Comparison of ENCODE assay signal across 23 cellular contexts in genomic region chr18:76817888-76818611, GRCh38.
"Had no signal": no experiment of that assay in that cellular context is flagged by ENCODE, and none has a peak within 500 bp of the region (broad histone marks: within the 10 kb centered on the region; RNA-seq: fewer than 3 reads in every experiment).

No MANE protein-coding gene starts in this region.

- DNase-seq: activated CD4-positive, alpha-beta T cell treated with anti-CD3 and anti-CD28 coated beads for 1 hour; activated CD8-positive, alpha-beta memory T cell treated with anti-CD3 and anti-CD28 coated beads, Interleukin-2, amount 50 U/mL, for 4 hours; activated gamma-delta T cell treated with Interleukin-2 at 50 U/mL for 16 hours; anterior cingulate cortex; brain microvascular endothelial cell; glutamatergic neuron; kidney glomerular epithelial cell; left lung; naive thymus-derived CD8-positive, alpha-beta T cell; stimulated activated CD4-positive, alpha-beta T cell treated with anti-CD3 and anti-CD28 coated beads, Interleukin-2, amount 100 ng/mL, for 24 hours; stimulated activated naive B cell treated with anti-CD40 and anti-IgM and Interleukin-4, amounts not matched to agents 10 μg/mL and 1 μg/mL and 100 μg/mL, for 72 hours; T-cell; testis; WERI-Rb-1 had no signal

- H3K27me3 Mint-ChIP-seq: activated naive CD4-positive, alpha-beta T cell treated with anti-CD3 and anti-CD28 coated beads, Interleukin-2, amount 50 U/mL, for 24 hours; central memory CD8-positive, alpha-beta T cell; naive thymus-derived CD8-positive, alpha-beta T cell; stimulated activated naive B cell treated with anti-CD40 and anti-IgM and Interleukin-4, amounts not matched to agents 10 μg/mL and 1 μg/mL and 100 μg/mL, for 72 hours; T-cell; type B pancreatic cell had no signal

- ATAC-seq: left lung; naive thymus-derived CD8-positive, alpha-beta T cell; pancreas; right lobe of liver; stimulated activated naive B cell treated with anti-CD40 and anti-IgM and Interleukin-4, amounts not matched to agents 10 μg/mL and 1 μg/mL and 100 μg/mL, for 72 hours; T-cell had no signal

- H3K36me3 Mint-ChIP-seq: activated naive CD4-positive, alpha-beta T cell treated with anti-CD3 and anti-CD28 coated beads, Interleukin-2, amount 50 U/mL, for 24 hours had no signal

- H3K27ac Mint-ChIP-seq: activated naive CD4-positive, alpha-beta T cell treated with anti-CD3 and anti-CD28 coated beads, Interleukin-2, amount 50 U/mL, for 24 hours; activated T-helper 1 cell treated with anti-CD3 and anti-CD28 coated beads, Interleukin-12 subunit alpha, Interleukin-12 subunit beta, Interleukin-2, Interleukin-4 antibody, amounts not matched to agents 30 ng/mL and 10 ng/mL and 1 ng/mL, durations not matched to agents 14 hours and 24 hours and 36 hours; mesothelial cell of epicardium; stimulated activated naive B cell treated with anti-CD40 and anti-IgM and Interleukin-4, amounts not matched to agents 10 μg/mL and 1 μg/mL and 100 μg/mL, for 72 hours; T-cell; type B pancreatic cell had no signal

- H3K9me3 Mint-ChIP-seq: activated naive CD4-positive, alpha-beta T cell treated with anti-CD3 and anti-CD28 coated beads, Interleukin-2, amount 50 U/mL, for 24 hours; activated T-helper 1 cell treated with anti-CD3 and anti-CD28 coated beads, Interleukin-12 subunit alpha, Interleukin-12 subunit beta, Interleukin-2, Interleukin-4 antibody, amounts not matched to agents 30 ng/mL and 10 ng/mL and 1 ng/mL, durations not matched to agents 14 hours and 24 hours and 36 hours; central memory CD8-positive, alpha-beta T cell; mesothelial cell of epicardium; naive thymus-derived CD8-positive, alpha-beta T cell; stimulated activated naive B cell treated with anti-CD40 and anti-IgM and Interleukin-4, amounts not matched to agents 10 μg/mL and 1 μg/mL and 100 μg/mL, for 72 hours; T-cell; type B pancreatic cell had no signal

- H3K9me3 ChIP-seq: esophagus muscularis mucosa, left lung, pancreas, right lobe of liver, testis, vagina had no signal

- H3K4me3 Mint-ChIP-seq: activated naive CD4-positive, alpha-beta T cell treated with anti-CD3 and anti-CD28 coated beads, Interleukin-2, amount 50 U/mL, for 24 hours; activated T-helper 1 cell treated with anti-CD3 and anti-CD28 coated beads, Interleukin-12 subunit alpha, Interleukin-12 subunit beta, Interleukin-2, Interleukin-4 antibody, amounts not matched to agents 30 ng/mL and 10 ng/mL and 1 ng/mL, durations not matched to agents 14 hours and 24 hours and 36 hours; central memory CD8-positive, alpha-beta T cell; mesothelial cell of epicardium; stimulated activated naive B cell treated with anti-CD40 and anti-IgM and Interleukin-4, amounts not matched to agents 10 μg/mL and 1 μg/mL and 100 μg/mL, for 72 hours; type B pancreatic cell had no signal
